In the genomic region with DNA sequence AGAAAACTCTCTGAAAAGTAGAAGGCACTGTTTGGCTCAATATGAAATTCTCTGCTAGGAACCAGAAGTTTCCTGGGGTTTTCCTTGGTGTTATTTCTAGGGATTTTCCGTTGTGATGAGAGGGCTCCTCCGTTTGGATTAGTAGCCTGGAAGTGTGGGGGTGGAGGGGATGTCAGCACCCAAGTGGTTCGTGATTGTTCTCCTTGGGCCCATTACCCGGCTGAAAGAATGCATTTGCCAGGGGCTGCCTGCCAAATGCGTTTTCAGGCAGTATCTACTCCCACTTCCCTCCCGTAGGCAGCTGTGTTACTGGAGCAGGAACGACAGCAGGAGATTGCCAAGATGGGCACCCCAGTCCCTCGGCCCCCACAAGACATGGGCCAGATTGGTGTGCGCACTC, we compare ENCODE assay signal across 24 cellular contexts. TPM values are rescaled to one million over a fixed set of nuclear protein-coding genes. Genes with fewer than 3 reads are reported as not detected.
A peak's percentile ranks its signal among the peaks of the same experiment; 100 is the strongest.
DNase-seq lines count a peak whose midpoint lies in the region; ATAC-seq and TF ChIP-seq lines count a peak whose summit lies in the region.
"Had no signal": no experiment of that assay in that cellular context is flagged by ENCODE, and none has a peak within 500 bp of the region (broad histone marks: within the 10 kb centered on the region; RNA-seq: fewer than 3 reads in every experiment).

No MANE protein-coding gene starts in this region.

- H3K27ac Mint-ChIP-seq in activated CD4-positive, alpha-beta T cell treated with anti-CD3 and anti-CD28 coated beads for 36 hours = peak overlapping the region; percentile 19
- peak overlapping the region in 3 of 7 donors; percentile 17 to 50 (median 46) for H3K27ac Mint-ChIP-seq in CD14-positive monocyte
- H3K27ac Mint-ChIP-seq: CD8-positive, alpha-beta T cell; H9 had no signal

- intact Hi-C loops in activated CD4-positive, alpha-beta T cell treated with anti-CD3 and anti-CD28 coated beads for 36 hours (cut with DNase I, micrococcal nuclease) = no loop called here
- intact Hi-C loops in sigmoid colon (cut with DNase I) = no loop called here
- intact Hi-C loops in CD14-positive monocyte (cut with micrococcal nuclease) = no loop called here

- H3K27me3 ChIP-seq in H7 (ENCODE audit: control insufficient read depth, insufficient read depth, low read length) (no peaks in the 10 kb centered on the region), sigmoid colon (no peaks in the 10 kb centered on the region), SJCRH30 (no peaks in the 10 kb centered on the region), Peyer's patch (no peaks in the 10 kb centered on the region)
- H3K27me3 ChIP-seq: BLaER1 treated with 17β-estradiol and CSF1 and Interleukin-3, amounts not matched to agents 10 nM and 100 nM; SJSA1 had no signal

- TF ChIP-seq POLR2A in sigmoid colon (IDR thresholded peaks at IDR 0.05) = no peak
- no peak for TF ChIP-seq POLR2A in Peyer's patch (IDR thresholded peaks at IDR 0.05)

- no peak overlapping the region for H3K4me3 Mint-ChIP-seq in activated CD4-positive, alpha-beta T cell treated with anti-CD3 and anti-CD28 coated beads for 36 hours
- H3K4me3 Mint-ChIP-seq in CD14-positive monocyte = no peak overlapping the region
- H3K4me3 Mint-ChIP-seq: CD8-positive, alpha-beta T cell; H9 had no signal

- TF ChIP-seq CTCF in fibroblast of pulmonary artery (IDR thresholded peaks at IDR 0.05; ENCODE audit: low read length, missing control alignments) (no peak), sigmoid colon (IDR thresholded peaks at IDR 0.05) (no peak), Peyer's patch (IDR thresholded peaks at IDR 0.05) (no peak), CD14-positive monocyte (IDR thresholded peaks at IDR 0.05) (no peak)

- H3K4me3 ChIP-seq in H7 (ENCODE audit: insufficient read depth, low read depth, low read length) (no peak overlapping the region), fibroblast of pulmonary artery (replicated peaks; ENCODE audit: low read depth, low read length) (no peak overlapping the region), sigmoid colon (no peak overlapping the region), SJCRH30 (no peak overlapping the region), Peyer's patch (no peak overlapping the region)
- H3K4me3 ChIP-seq: BLaER1 treated with 17β-estradiol and CSF1 and Interleukin-3, amounts not matched to agents 10 nM and 100 nM; K562; SJSA1 had no signal

- H3K9me3 ChIP-seq in sigmoid colon (no peaks in the 10 kb centered on the region), SJCRH30 (replicated peaks) (no peaks in the 10 kb centered on the region), Peyer's patch (no peaks in the 10 kb centered on the region)
- H3K9me3 ChIP-seq: BLaER1 treated with 17β-estradiol and CSF1 and Interleukin-3, amounts not matched to agents 10 nM and 100 nM; SJSA1 had no signal

- no peak for DNase-seq in activated CD4-positive, alpha-beta T cell treated with anti-CD3 and anti-CD28 coated beads for 36 hours
- DNase-seq in activated CD4-positive, alpha-beta T cell treated with anti-CD3 and anti-CD28 coated beads, Interleukin-2, amount 50 U/mL, for 4 hours = no peak
- DNase-seq in H7 (peak; percentile 10), fibroblast of pulmonary artery (ENCODE audit: low read depth) (peak; percentile 76), sigmoid colon (peak; percentile 44), SJCRH30 (no peak), Peyer's patch (no peak), CD14-positive monocyte (ENCODE audit: low spot score) (no peak)
- DNase-seq: CD8-positive, alpha-beta T cell; DMS153; H9; NCI-H1092 treated with DMSO at 0.1 percent for 48 hours; NCI-H2029 treated with DMSO at 0.1 percent for 48 hours; NCI-H2171 treated with DMSO at 0.1 percent for 48 hours; NCI-H524 treated with DMSO at 0.1 percent for 48 hours; NCI-H82 had no signal

- no peaks in the 10 kb centered on the region for H3K9me3 Mint-ChIP-seq in activated CD4-positive, alpha-beta T cell treated with anti-CD3 and anti-CD28 coated beads for 36 hours (ENCODE audit: low read depth)
- peaks cover 0 to 2% (median 0%) of the 10 kb centered on the region in 7 donors for H3K9me3 Mint-ChIP-seq in CD14-positive monocyte
- H3K9me3 Mint-ChIP-seq: CD8-positive, alpha-beta T cell; H9 had no signal

- H3K4me1 ChIP-seq in sigmoid colon = peaks cover 0 to 23% (median 15%) of the 10 kb centered on the region in 4 donors
- no peaks in the 10 kb centered on the region for H3K4me1 ChIP-seq in SJCRH30
- peaks cover 0 to 17% (median 7%) of the 10 kb centered on the region in 4 donors for H3K4me1 ChIP-seq in Peyer's patch

- peaks cover 55% of the 10 kb centered on the region for H3K36me3 ChIP-seq in H7 (replicated peaks; ENCODE audit: control insufficient read depth, insufficient read depth, low read length)
- H3K36me3 ChIP-seq in sigmoid colon = peaks cover 62 to 81% (median 70%) of the 10 kb centered on the region in 4 donors
- peaks cover 75% of the 10 kb centered on the region for H3K36me3 ChIP-seq in SJCRH30
- H3K36me3 ChIP-seq in Peyer's patch = peaks cover 0 to 78% (median 0%) of the 10 kb centered on the region in 3 donors

- peaks cover 47% of the 10 kb centered on the region for H3K4me1 Mint-ChIP-seq in activated CD4-positive, alpha-beta T cell treated with anti-CD3 and anti-CD28 coated beads for 36 hours
- peaks cover 11% of the 10 kb centered on the region for H3K4me1 Mint-ChIP-seq in CD14-positive monocyte

- POLR2A ChIA-PET in activated CD4-positive, alpha-beta T cell treated with anti-CD3 and anti-CD28 coated beads for 36 hours (lab: Charles Lee) = no interaction called here

- ATAC-seq in activated CD4-positive, alpha-beta T cell treated with anti-CD3 and anti-CD28 coated beads for 36 hours = no peak
- ATAC-seq: CD8-positive, alpha-beta T cell; HepG2; K562 had no signal

- H3K27me3 Mint-ChIP-seq in activated CD4-positive, alpha-beta T cell treated with anti-CD3 and anti-CD28 coated beads for 36 hours = no peaks in the 10 kb centered on the region
- peaks cover 0 to 1% (median 0%) of the 10 kb centered on the region in 3 donors for H3K27me3 Mint-ChIP-seq in CD14-positive monocyte (ENCODE audit: low read depth in 3 of 3)

- CTCF ChIA-PET in activated CD4-positive, alpha-beta T cell treated with anti-CD3 and anti-CD28 coated beads for 36 hours (lab: Charles Lee) = interaction anchor here (1.3 to 7.5 kb wide), 3 partner anchors 11 to 77 kb away, joined by 6 to 63 read pairs (median 13); no protein-coding TSS in a partner anchor

- H3K27ac ChIP-seq in sigmoid colon = no peak overlapping the region
- no peak overlapping the region for H3K27ac ChIP-seq in SJCRH30
- H3K27ac ChIP-seq in Peyer's patch = no peak overlapping the region
- H3K27ac ChIP-seq: 22Rv1; BLaER1 treated with 17β-estradiol and CSF1 and Interleukin-3, amounts not matched to agents 10 nM and 100 nM; HL-60; SJSA1 had no signal

- 80 to 85% methylated on average over 9 of the region's 9 CpGs for WGBS in sigmoid colon, 2 donors

- peaks cover 69% of the 10 kb centered on the region for H3K36me3 Mint-ChIP-seq in activated CD4-positive, alpha-beta T cell treated with anti-CD3 and anti-CD28 coated beads for 36 hours (ENCODE audit: low read depth)
- peaks cover 65 to 83% of the 10 kb centered on the region in 2 donors for H3K36me3 Mint-ChIP-seq in CD14-positive monocyte

- no peak for TF ChIP-seq EP300 in sigmoid colon (IDR thresholded peaks at IDR 0.05)

RNA-seq across cellular contexts. Expression of a gene that starts 4.4 kb away (rescaled TPM):
- total RNA-seq in activated CD4-positive, alpha-beta T cell treated with anti-CD3 and anti-CD28 coated beads for 36 hours = 100 to 1,000 TPM; 265 to 270 TPM
- total RNA-seq in H7 (2014; rRNA removed; shearing (Covaris generic)) = 194 and 221 TPM in 2 replicates
- 100 to 1,000 TPM in 2 of 4 donors, 10 to 100 TPM in 2; 75.5 to 122 (median 102) TPM for total RNA-seq in sigmoid colon
- 100 to 1,000 TPM in 1 of 3 donors, 10 to 100 TPM in 2; 71.7 to 119 (median 91.9) TPM for polyA plus RNA-seq in sigmoid colon
- total RNA-seq in SJCRH30 (2014; rRNA removed; shearing (Covaris generic)) = 163 and 169 TPM in 2 replicates
- total RNA-seq in Peyer's patch = 100 to 1,000 TPM; 127 to 340 (median 171) TPM
- 10 to 100 TPM; 32.1 to 52.6 TPM for polyA plus RNA-seq in CD14-positive monocyte

RNA-seq across cellular contexts. Expression of a gene that starts 7.6 kb away (rescaled TPM):
- total RNA-seq in activated CD4-positive, alpha-beta T cell treated with anti-CD3 and anti-CD28 coated beads for 36 hours = under 1 TPM; 0.51 to 0.69 TPM
- total RNA-seq in H7 (2014; rRNA removed; shearing (Covaris generic)) = 21.7 and 23.1 TPM in 2 replicates
- total RNA-seq in sigmoid colon (not detected), Peyer's patch (not detected)
- polyA plus RNA-seq in sigmoid colon (under 1 TPM in 1 of 3 donors, not detected in 2; 0.04 TPM), CD14-positive monocyte (not detected)
- total RNA-seq in SJCRH30 (2014; rRNA removed; shearing (Covaris generic)) = not detected in 2 replicates
- total RNA-seq: CD8-positive, alpha-beta T cell; G401; HepG2; HT-29; K562; SJSA1 had no signal
- polyA plus RNA-seq: HepG2, K562 had no signal

RNA-seq across cellular contexts. Expression of a gene that starts 13.5 kb away (rescaled TPM):
- 10 to 100 TPM; 76.6 to 90.7 TPM for total RNA-seq in activated CD4-positive, alpha-beta T cell treated with anti-CD3 and anti-CD28 coated beads for 36 hours
- 16.2 and 20.1 TPM in 2 replicates for total RNA-seq in H7 (2014; rRNA removed; shearing (Covaris generic))
- 10 to 100 TPM; 16.3 to 75.9 (median 26.5) TPM for total RNA-seq in sigmoid colon
- polyA plus RNA-seq in sigmoid colon = 10 to 100 TPM in 1 of 3 donors, 1 to 10 TPM in 2; 2.1 to 28.0 (median 5.4) TPM
- total RNA-seq in SJCRH30 (2014; rRNA removed; shearing (Covaris generic)) = 11.8 and 12.5 TPM in 2 replicates
- total RNA-seq in Peyer's patch = 10 to 100 TPM; 10.3 to 52.0 (median 22.3) TPM
- 10 to 100 TPM in 1 of 2 donors, 1 to 10 TPM in 1; 8.1 to 12.4 TPM for polyA plus RNA-seq in CD14-positive monocyte

RNA-seq across cellular contexts. Expression of a gene that starts 30.3 kb away (rescaled TPM):
- total RNA-seq in activated CD4-positive, alpha-beta T cell treated with anti-CD3 and anti-CD28 coated beads for 36 hours = not detected
- not detected in 2 replicates for total RNA-seq in H7 (2014; rRNA removed; shearing (Covaris generic))
- total RNA-seq in sigmoid colon (not detected), Peyer's patch (not detected)
- polyA plus RNA-seq in sigmoid colon (under 1 TPM in 1 of 3 donors, not detected in 2; 0.06 TPM), CD14-positive monocyte (10 to 100 TPM; 22.0 to 24.1 TPM)
- 0.24 and 0.51 TPM in 2 replicates for total RNA-seq in SJCRH30 (2014; rRNA removed; shearing (Covaris generic))
- total RNA-seq: CD8-positive, alpha-beta T cell; G401; H9; HepG2 had no signal

RNA-seq across cellular contexts. Expression of a gene that starts 44.7 kb away (rescaled TPM):
- not detected for total RNA-seq in activated CD4-positive, alpha-beta T cell treated with anti-CD3 and anti-CD28 coated beads for 36 hours
- 0.48 TPM in 1 of 2 replicates, not detected in the other for total RNA-seq in H7 (2014; rRNA removed; shearing (Covaris generic))
- total RNA-seq in sigmoid colon (not detected), Peyer's patch (not detected)
- polyA plus RNA-seq in sigmoid colon (1 to 10 TPM in 1 of 3 donors, under 1 TPM in 1, not detected in 1; 0.10 to 1.2 TPM), CD14-positive monocyte (under 1 TPM in 1 of 2 donors, not detected in 1; 0.41 TPM)
- total RNA-seq in SJCRH30 (2014; rRNA removed; shearing (Covaris generic)) = not detected in 2 replicates
- total RNA-seq: CD8-positive, alpha-beta T cell; G401; H9; HepG2; K562; SJSA1 had no signal
- polyA plus RNA-seq: HepG2, K562 had no signal

Comparison
In these comparisons a context has a peak if more than half of its experiments do, and no peak if none do; other contexts are left out.
1. DNase-seq: peak in H7 (single experiment), fibroblast of pulmonary artery (single experiment) and sigmoid colon (single experiment); none in activated CD4-positive, alpha-beta T cell treated with anti-CD3 and anti-CD28 coated beads for 36 hours (single experiment), activated CD4-positive, alpha-beta T cell treated with anti-CD3 and anti-CD28 coated beads, Interleukin-2, amount 50 U/mL, for 4 hours (0 of 2), SJCRH30 (0 of 2), Peyer's patch (0 of 3) and CD14-positive monocyte (single experiment).
2. RNA of a gene that starts 7.6 kb away (total RNA-seq): 21.7 to 23.1 TPM in H7; 0.51 to 0.69 TPM in activated CD4-positive, alpha-beta T cell treated with anti-CD3 and anti-CD28 coated beads for 36 hours, not detected in sigmoid colon, not detected in SJCRH30 and not detected in Peyer's patch; every median in the first group is over 10 times any median in the second.